Comparison of ENCODE assay signal across 8 cellular contexts in the genomic region with DNA sequence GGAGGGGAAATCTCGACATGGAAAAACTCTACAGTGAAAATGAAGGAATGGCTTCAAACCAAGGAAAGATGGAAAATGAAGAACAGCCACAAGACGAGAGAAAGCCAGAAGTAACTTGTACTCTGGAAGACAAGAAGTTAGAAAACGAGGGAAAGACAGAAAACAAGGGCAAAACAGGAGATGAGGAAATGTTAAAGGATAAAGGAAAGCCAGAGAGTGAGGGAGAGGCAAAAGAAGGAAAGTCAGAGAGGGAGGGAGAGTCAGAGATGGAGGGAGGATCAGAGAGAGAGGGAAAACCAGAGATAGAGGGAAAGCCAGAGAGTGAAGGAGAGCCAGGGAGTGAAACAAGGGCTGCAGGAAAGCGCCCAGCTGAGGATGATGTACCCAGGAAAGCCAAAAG. TPM values are rescaled to one million over a fixed set of nuclear protein-coding genes. Genes with fewer than 3 reads are reported as not detected.
DNase-seq lines count a peak whose midpoint lies in the region; ATAC-seq and TF ChIP-seq lines count a peak whose summit lies in the region.

No MANE protein-coding gene starts in this region.

- H3K27ac ChIP-seq in left ventricle myocardium inferior (replicated peaks) (peak overlapping the region; percentile 87), muscle layer of colon (ENCODE audit: low read depth, low read length) (peak overlapping the region; percentile 72), uterus (peak overlapping the region; percentile 93 to 98)

- H3K9me3 ChIP-seq in left ventricle myocardium inferior (replicated peaks) (no peaks in the 10 kb centered on the region), muscle layer of colon (ENCODE audit: low read length) (peaks cover 6% of the 10 kb centered on the region), uterus (no peaks in the 10 kb centered on the region)

- H3K4me1 ChIP-seq in left ventricle myocardium inferior (peaks cover 19% of the 10 kb centered on the region), muscle layer of colon (ENCODE audit: insufficient read depth, low read length) (peaks cover 6% of the 10 kb centered on the region), uterus (no peaks in the 10 kb centered on the region)

- intact Hi-C loops in left ventricle myocardium inferior (cut with micrococcal nuclease): no loop called here
- intact Hi-C loops in left ventricle myocardium superior (cut with micrococcal nuclease): no loop called here
- intact Hi-C loops in uterus (cut with DNase I; ENCODE audit: low total_unique reads): no loop called here

- ATAC-seq in left ventricle myocardium superior: no peak
- ATAC-seq in HG03442 (IDR thresholded peaks at IDR 0.05; ENCODE audit: unreplicated experiment): no peak
- ATAC-seq in GM18502 (IDR thresholded peaks at IDR 0.05; ENCODE audit: poor library complexity, unreplicated experiment): no peak

- H3K27me3 ChIP-seq in left ventricle myocardium inferior (ENCODE audit: low read depth) (no peaks in the 10 kb centered on the region), muscle layer of colon (ENCODE audit: control insufficient read depth in 1 of 2, insufficient read depth in 2 of 2, low read length in 2 of 2) (no peaks in the 10 kb centered on the region), uterus (no peaks in the 10 kb centered on the region)

- H3K9ac ChIP-seq in muscle layer of colon (ENCODE audit: low read length): no peak overlapping the region

- no peak for TF ChIP-seq POLR2A in uterus (IDR thresholded peaks at IDR 0.05)

- DNase-seq in left ventricle myocardium inferior (no peak), left ventricle myocardium superior (no peak), cardiac fibroblast (ENCODE audit: low read depth in 2 of 2) (no peak), uterus (no peak), AML-193 (lab: John Stamatoyannopoulos, UW) (no peak)

- peak overlapping the region; percentile 76 for H3K4me3 ChIP-seq in left ventricle myocardium inferior
- peak overlapping the region; percentile 70 to 73 for H3K4me3 ChIP-seq in cardiac fibroblast (replicated peaks in 1 of 2; ENCODE audit: low read depth in 2 of 2, low read length in 2 of 2)
- peak overlapping the region in 1 of 2 donors; percentile 66 for H3K4me3 ChIP-seq in muscle layer of colon (ENCODE audit: low read depth in 1 of 2, low read length in 2 of 2)
- H3K4me3 ChIP-seq in uterus: peak overlapping the region; percentile 46 to 67

- TF ChIP-seq CTCF in left ventricle myocardium inferior (IDR thresholded peaks at IDR 0.05; ENCODE audit: borderline replicate concordance) (no peak), cardiac fibroblast (IDR thresholded peaks at IDR 0.05; ENCODE audit: low read depth, low read length) (no peak), uterus (IDR thresholded peaks at IDR 0.05) (no peak)

- no peaks in the 10 kb centered on the region for H3K36me3 ChIP-seq in left ventricle myocardium inferior
- H3K36me3 ChIP-seq in muscle layer of colon (ENCODE audit: insufficient read depth, low read length): no peaks in the 10 kb centered on the region
- H3K36me3 ChIP-seq in uterus: no peaks in the 10 kb centered on the region

RNA-seq across cellular contexts. Expression of gene TCEAL4, which starts 1.3 kb away (rescaled TPM):
- 60.4 TPM for total RNA-seq in left ventricle myocardium inferior
- 66.1 TPM for total RNA-seq in left ventricle myocardium superior
- 100 to 1,000 TPM in 3 of 4 donors, 10 to 100 TPM in 1; 79.8 to 380 (median 308) TPM for total RNA-seq in uterus

RNA-seq across cellular contexts. Expression of gene TCEAL3, which starts 21.1 kb away (rescaled TPM):
- 18.2 TPM for total RNA-seq in left ventricle myocardium inferior
- 24.5 TPM for total RNA-seq in left ventricle myocardium superior
- total RNA-seq in uterus: 100 to 1,000 TPM in 1 of 4 donors, 10 to 100 TPM in 3; 13.8 to 120 (median 66.1) TPM

RNA-seq across cellular contexts. Expression of gene TCEAL1, which starts 42.1 kb away (rescaled TPM):
- 22.9 TPM for total RNA-seq in left ventricle myocardium inferior
- total RNA-seq in left ventricle myocardium superior: 20.0 TPM
- total RNA-seq in uterus: 100 to 1,000 TPM in 3 of 4 donors, 10 to 100 TPM in 1; 70.0 to 362 (median 176) TPM
